In the genomic region with DNA sequence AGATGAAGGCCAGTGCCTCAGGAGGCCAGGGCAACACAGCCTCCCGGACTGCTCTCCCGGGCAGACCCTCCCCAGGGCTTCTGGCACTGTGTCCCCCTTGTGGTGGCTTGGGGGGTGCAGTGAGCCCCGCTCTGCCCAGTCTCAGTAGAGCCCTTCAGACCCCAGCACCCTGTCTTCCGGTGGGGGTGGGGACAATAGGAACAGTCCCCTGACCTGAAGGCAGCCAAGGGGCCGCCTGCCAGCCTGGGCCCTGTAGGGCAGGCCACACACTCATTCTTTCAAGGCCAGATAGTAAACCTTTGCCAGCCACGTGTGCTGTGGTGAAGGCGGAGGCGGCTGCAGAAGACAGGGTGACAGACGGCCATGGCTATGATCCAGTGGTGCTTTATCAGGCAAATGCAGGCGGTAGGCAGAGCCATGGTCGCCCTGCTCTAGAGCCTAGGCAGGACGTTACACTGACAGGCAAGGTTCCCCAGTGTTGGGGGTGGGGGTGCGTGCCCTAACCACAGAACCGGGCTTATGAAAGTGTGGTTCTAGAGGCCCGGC, we compare ENCODE assay signal across 17 cellular contexts. TPM values are rescaled to one million over a fixed set of nuclear protein-coding genes. Genes with fewer than 3 reads are reported as not detected.
DNase-seq lines count a peak whose midpoint lies in the region; ATAC-seq, FAIRE-seq and TF ChIP-seq lines count a peak whose summit lies in the region.
"Had no signal": no experiment of that assay in that cellular context is flagged by ENCODE, and none has a peak within 500 bp of the region (broad histone marks: within the 10 kb centered on the region; RNA-seq: fewer than 3 reads in every experiment).

No MANE protein-coding gene starts in this region.

- H4K20me1 ChIP-seq in IMR-90 (ENCODE audit: insufficient read depth, low read length) = peaks cover 17% of the 10 kb centered on the region
- H4K20me1 ChIP-seq in K562 (replicated peaks; ENCODE audit: control insufficient read depth, insufficient read depth, low read length) = no peaks in the 10 kb centered on the region

- H3K4me1 ChIP-seq in IMR-90 (ENCODE audit: control insufficient read depth, insufficient read depth, low read length) (no peaks in the 10 kb centered on the region), K562 (replicated peaks in 1 of 2; ENCODE audit: control insufficient read depth in 2 of 2, insufficient read depth in 2 of 2, low read length in 2 of 2) (peaks cover 10 to 43% of the 10 kb centered on the region in 2 experiments; a peak in 4 of 5 replicates), left ventricle myocardium inferior (peaks cover 57% of the 10 kb centered on the region)
- H3K4me1 ChIP-seq: SJSA1 had no signal

- H2AK9ac ChIP-seq in IMR-90 (replicated peaks; ENCODE audit: low read depth, low read length, poor library complexity) = peak overlapping the region; percentile 3

- no peaks in the 10 kb centered on the region for H3K27me3 Mint-ChIP-seq in activated naive CD4-positive, alpha-beta T cell treated with anti-CD3 and anti-CD28 coated beads for 36 hours (ENCODE audit: low read depth)

- H3K9me3 ChIP-seq in IMR-90 (ENCODE audit: control insufficient read depth, insufficient read depth, low read length) = no peaks in the 10 kb centered on the region
- H3K9me3 ChIP-seq in K562 (replicated peaks; ENCODE audit: control insufficient read depth, insufficient read depth, low read depth, low read length) = no peaks in the 10 kb centered on the region
- no peaks in the 10 kb centered on the region for H3K9me3 ChIP-seq in left ventricle myocardium inferior (replicated peaks)
- H3K9me3 ChIP-seq: SJSA1, tibial artery had no signal

- H3K4me2 ChIP-seq in IMR-90 (ENCODE audit: low read depth, low read length) (no peak overlapping the region), K562 (ENCODE audit: insufficient read depth, low read length) (peak overlapping the region; percentile 37)

- TF ChIP-seq EP300 in K562 (IDR thresholded peaks at IDR 0.05; ENCODE audit: low read length) = peak; percentile 36; the same call in 1 of the 2 replicates

- H3K4ac ChIP-seq in IMR-90 (ENCODE audit: low read depth, low read length) = no peak overlapping the region

- POLR2A ChIA-PET in IMR-90 (lab: Charles Lee; ENCODE audit: unreplicated experiment) = no interaction called here
- POLR2A ChIA-PET in K562 (lab: Yijun Ruan, JAX) = interaction anchor here (0.6 kb wide), 1 partner anchor 8 kb away, joined by 3 read pairs; no protein-coding TSS in a partner anchor

- dilution Hi-C loops in IMR-90 (cut with HindIII; ENCODE audit: low sequenced_read_pairs, unreplicated experiment) = no loop called here

- H3K27ac ChIP-seq in IMR-90 (ENCODE audit: insufficient read depth, low read length) = no peak overlapping the region
- no peak overlapping the region; the same call in 1 of the 3 replicates for H3K27ac ChIP-seq in K562 (ENCODE audit: extremely low read depth, low read depth, low read length)
- peak overlapping the region; percentile 68 for H3K27ac ChIP-seq in left ventricle myocardium inferior (replicated peaks)
- H3K27ac ChIP-seq in temporal lobe (ENCODE audit: low read depth, low read length) = peak overlapping the region; percentile 3
- H3K27ac ChIP-seq: SJSA1 had no signal

- no peak overlapping the region for H3K56ac ChIP-seq in IMR-90 (ENCODE audit: extremely low read depth, insufficient read depth, low read length)

- peak; percentile 93 for FAIRE-seq in K562 (lab: Jason Lieb, UNC)
- FAIRE-seq: GM19239, islet of Langerhans had no signal

- H3K18ac ChIP-seq in IMR-90 (ENCODE audit: low read depth, low read length) = no peak overlapping the region

- H3K4me1 Mint-ChIP-seq in activated naive CD4-positive, alpha-beta T cell treated with anti-CD3 and anti-CD28 coated beads for 36 hours (ENCODE audit: low read depth) = no peaks in the 10 kb centered on the region

- H3K79me2 ChIP-seq in K562 (ENCODE audit: control insufficient read depth, insufficient read depth, low read length) = no peaks in the 10 kb centered on the region; the same call in 1 of the 3 replicates

- in situ Hi-C loops in IMR-90 (cut with MboI; ENCODE audit: low sequenced_read_pairs) = no loop called here
- in situ Hi-C loops in K562 (cut with MboI) = no loop called here

- BruUV-seq in IMR-90 (replicated peaks; lab: Mats Ljungman, UMichigan) (no TSS peak), K562 (replicated peaks; lab: Mats Ljungman, UMichigan) (no TSS peak)

- 93% methylated on average over 10 of the region's 15 CpGs; no CpG with 5 or more reads in 1 of the 2 experiments for WGBS in IMR-90 (ENCODE audit: extremely low coverage in 2 of 2, insufficient read length in 1 of 2), 2 experiments
- 20% methylated on average over 15 of the region's 15 CpGs for WGBS in K562 (ENCODE audit: insufficient coverage, low coverage, missing lambda C conversion rate)

- no peak overlapping the region for H2BK5ac ChIP-seq in IMR-90 (ENCODE audit: low read depth, low read length, poor library complexity, severe bottlenecking)

- TF ChIP-seq POLR2A in IMR-90 (IDR thresholded peaks at IDR 0.05; ENCODE audit: low read depth, low read length) = no peak
- TF ChIP-seq POLR2A in K562 (conservative IDR thresholded peaks at IDR 0.05) = no peak

- no peak overlapping the region for H4K8ac ChIP-seq in IMR-90 (ENCODE audit: low read depth in 2 of 2, low read length in 2 of 2)

- H3K27ac Mint-ChIP-seq in activated naive CD4-positive, alpha-beta T cell treated with anti-CD3 and anti-CD28 coated beads for 36 hours = no peak overlapping the region
- H3K27ac Mint-ChIP-seq: activated T-helper 1 cell treated with anti-CD3 and anti-CD28 coated beads, Interleukin-12 subunit alpha, Interleukin-12 subunit beta, Interleukin-2, Interleukin-4 antibody, amounts not matched to agents 30 ng/mL and 10 ng/mL and 1 ng/mL, durations not matched to agents 14 hours and 24 hours and 36 hours had no signal

- H2BK15ac ChIP-seq in IMR-90 (ENCODE audit: low read depth, low read length) = no peak overlapping the region

- H3K9me3 Mint-ChIP-seq in activated naive CD4-positive, alpha-beta T cell treated with anti-CD3 and anti-CD28 coated beads for 36 hours = no peaks in the 10 kb centered on the region
- H3K9me3 Mint-ChIP-seq: activated T-helper 1 cell treated with anti-CD3 and anti-CD28 coated beads, Interleukin-12 subunit alpha, Interleukin-12 subunit beta, Interleukin-2, Interleukin-4 antibody, amounts not matched to agents 30 ng/mL and 10 ng/mL and 1 ng/mL, durations not matched to agents 14 hours and 24 hours and 36 hours had no signal

- H2BK20ac ChIP-seq in IMR-90 (ENCODE audit: low read depth, low read length) = no peak overlapping the region

- DNase-seq in IMR-90 (no peak), K562 (ENCODE audit: extremely low read depth in 1 of 4, low spot score in 3 of 4) (peak; percentile 44 to 81 (median 62)), left ventricle myocardium inferior (peak; percentile 71), T-helper 2 cell (no peak)
- DNase-seq in activated naive CD4-positive, alpha-beta T cell treated with anti-CD3 and anti-CD28 coated beads for 36 hours = no peak
- no peak for DNase-seq in activated effector memory CD4-positive, alpha-beta T cell treated with Interleukin-2 at 50 U/mL for 16 hours
- DNase-seq: activated CD4-positive, CD25-positive, alpha-beta regulatory T cell; central memory CD4-positive, alpha-beta T cell; GOT3; NCI-H2029; NCI-H82 had no signal

- H3K9ac ChIP-seq in IMR-90 (ENCODE audit: low read depth, low read length) (no peak overlapping the region), K562 (ENCODE audit: insufficient read depth in 1 of 2, low read depth in 2 of 2, low read length in 2 of 2) (peak overlapping the region in 1 of 2 experiments; percentile 81; a peak in 3 of 4 replicates)

- H2AFZ ChIP-seq in IMR-90 (replicated peaks; ENCODE audit: low read length, poor library complexity) = no peak overlapping the region
- no peak overlapping the region for H2AFZ ChIP-seq in K562 (ENCODE audit: low read depth, low read length)

- H4K5ac ChIP-seq in IMR-90 (ENCODE audit: low read depth, low read length) = no peak overlapping the region

- intact Hi-C loops in IMR-90 (cut with micrococcal nuclease) = no loop called here
- intact Hi-C loops in K562 (cut with micrococcal nuclease) = no loop called here
- intact Hi-C loops in left ventricle myocardium inferior (cut with micrococcal nuclease) = no loop called here
- intact Hi-C loops in activated naive CD4-positive, alpha-beta T cell treated with anti-CD3 and anti-CD28 coated beads for 36 hours (cut with micrococcal nuclease) = no loop called here

- H3K79me1 ChIP-seq in IMR-90 (ENCODE audit: low read depth in 1 of 2, low read length in 2 of 2) = peaks cover 8 to 12% of the 10 kb centered on the region in 2 experiments

- H3K9me1 ChIP-seq in IMR-90 (ENCODE audit: insufficient read depth, low read length) (no peaks in the 10 kb centered on the region), K562 (ENCODE audit: control insufficient read depth, insufficient read depth, low read length) (no peaks in the 10 kb centered on the region)

- H3K27me3 ChIP-seq in IMR-90 (ENCODE audit: control insufficient read depth, insufficient read depth, low read length) = no peaks in the 10 kb centered on the region
- H3K27me3 ChIP-seq in K562 (ENCODE audit: control insufficient read depth in 2 of 2, insufficient read depth in 2 of 2, low read length in 2 of 2) = no peaks in the 10 kb centered on the region
- no peaks in the 10 kb centered on the region for H3K27me3 ChIP-seq in left ventricle myocardium inferior (ENCODE audit: low read depth)
- H3K27me3 ChIP-seq: SJSA1, tibial artery had no signal

- TF ChIP-seq CTCF in IMR-90 (conservative IDR thresholded peaks at IDR 0.05; ENCODE audit: low read depth, low read length) = no peak
- peak in 1 of 3 experiments; percentile 35; a peak in 1 of 6 replicates for TF ChIP-seq CTCF in K562 (IDR thresholded peaks at IDR 0.05 in 2 of 3, conservative IDR thresholded peaks at IDR 0.05 in 1 of 3; ENCODE audit: insufficient read depth in 2 of 3, low read depth in 1 of 3, low read length in 3 of 3)
- peak; percentile 25 for TF ChIP-seq CTCF in left ventricle myocardium inferior (IDR thresholded peaks at IDR 0.05; ENCODE audit: borderline replicate concordance)

- H3K36me3 Mint-ChIP-seq in activated naive CD4-positive, alpha-beta T cell treated with anti-CD3 and anti-CD28 coated beads for 36 hours (ENCODE audit: low read depth) = peaks cover 2% of the 10 kb centered on the region

- H3K14ac ChIP-seq in IMR-90 (replicated peaks; ENCODE audit: low read depth, low read length) = no peak overlapping the region

- H3K4me3 Mint-ChIP-seq in activated naive CD4-positive, alpha-beta T cell treated with anti-CD3 and anti-CD28 coated beads for 36 hours = no peak overlapping the region
- H3K4me3 Mint-ChIP-seq: activated T-helper 1 cell treated with anti-CD3 and anti-CD28 coated beads, Interleukin-12 subunit alpha, Interleukin-12 subunit beta, Interleukin-2, Interleukin-4 antibody, amounts not matched to agents 30 ng/mL and 10 ng/mL and 1 ng/mL, durations not matched to agents 14 hours and 24 hours and 36 hours had no signal

- H3K4me3 ChIP-seq in IMR-90 (ENCODE audit: insufficient read depth, low read depth, low read length) = no peak overlapping the region
- no peak overlapping the region for H3K4me3 ChIP-seq in K562
- no peak overlapping the region for H3K4me3 ChIP-seq in left ventricle myocardium inferior
- H3K4me3 ChIP-seq: SJSA1, tibial artery had no signal

- H4K91ac ChIP-seq in IMR-90 (ENCODE audit: insufficient read depth, low read depth, low read length) = no peak overlapping the region

- TF ChIP-seq RAD21 in IMR-90 (IDR thresholded peaks at IDR 0.05; ENCODE audit: low read length) = no peak
- no peak for TF ChIP-seq RAD21 in K562 (CRISPR knock-in tag; conservative IDR thresholded peaks at IDR 0.05 in 1 of 2, IDR thresholded peaks at IDR 0.05 in 1 of 2)

- H3K36me3 ChIP-seq in IMR-90 (ENCODE audit: control insufficient read depth, insufficient read depth, low read length) (peaks cover 56% of the 10 kb centered on the region), K562 (ENCODE audit: control insufficient read depth, insufficient read depth, low read length) (peaks cover 61% of the 10 kb centered on the region; the same call in 2 of the 3 replicates), left ventricle myocardium inferior (peaks cover 65% of the 10 kb centered on the region)

- no peak overlapping the region for H2AK5ac ChIP-seq in IMR-90 (ENCODE audit: low read depth, low read length)

- CTCF ChIA-PET in IMR-90 (lab: Yijun Ruan, JAX) = no interaction called here
- CTCF ChIA-PET in K562 (lab: Yijun Ruan, JAX; ENCODE audit: low intra/inter-chr PET ratio) = no interaction called here
- CTCF ChIA-PET in activated naive CD4-positive, alpha-beta T cell treated with anti-CD3 and anti-CD28 coated beads for 36 hours (lab: Charles Lee) = no interaction called here

- ATAC-seq in IMR-90 (ENCODE audit: low read depth) (no peak), K562 (peak; percentile 87)

- H2BK120ac ChIP-seq in IMR-90 (ENCODE audit: low read depth, low read length) = no peak overlapping the region

- no peak overlapping the region for H3K23ac ChIP-seq in IMR-90 (ENCODE audit: low read depth, low read length)

RNA-seq across cellular contexts. Expression of a gene that starts 15.0 kb away (rescaled TPM):
- total RNA-seq in IMR-90 (2012; rRNA removed) = 41.2 and 41.4 TPM in 2 replicates
- 89.2 and 93.4 TPM in 2 replicates for polyA plus RNA-seq in IMR-90 (2012; rRNA removed)
- polyA plus RNA-seq in IMR-90 (2012; cell fraction: cytosol; rRNA removed) = 107 and 145 TPM in 2 replicates
- 83.4 and 98.8 TPM in 2 replicates for polyA plus RNA-seq in IMR-90 (2012; cell fraction: nucleus; rRNA removed; ENCODE audit: low replicate concordance)
- total RNA-seq in K562 (2011; cell fraction: chromatin; rRNA removed; ENCODE audit: low replicate concordance) = 79.0 and 151 TPM in 2 replicates
- 69.2 and 87.8 TPM in 2 replicates for total RNA-seq in K562 (2011; cell fraction: nucleolus; rRNA removed)
- 66.9 and 68.4 TPM in 2 replicates for total RNA-seq in K562 (2011; cell fraction: nucleoplasm; rRNA removed)
- 16.3 and 21.1 TPM in 2 replicates for total RNA-seq in K562 (2014; rRNA removed)
- 9.9 and 11.8 TPM in 2 replicates for total RNA-seq in K562 (2014; rRNA removed; fragmentation: Illumina TruSeq; extraction: Trizol)
- total RNA-seq in K562 (2015; rRNA removed; fragmentation: Illumina TruSeq; extraction: Trizol) = 15.0 and 15.6 TPM in 2 replicates
- total RNA-seq in K562 (2021) = 17.1 and 18.0 TPM in 2 replicates
- polyA plus RNA-seq in K562 (2011; rRNA removed) = 23.1 and 24.3 TPM in 2 replicates
- 27.7 and 35.5 TPM in 2 replicates for polyA plus RNA-seq in K562 (2011; cell fraction: cytosol; rRNA removed)
- 44.1 and 51.8 TPM in 2 replicates for polyA plus RNA-seq in K562 (2011; cell fraction: nucleus; rRNA removed)
- polyA plus RNA-seq in K562 (2012) = 15.8 and 16.8 TPM in 2 replicates
- 11.9 and 14.4 TPM in 2 replicates for polyA plus RNA-seq in K562 (2014; fragmentation: Illumina TruSeq; extraction: Trizol)
- polyA plus RNA-seq in K562 (2014; fragmentation: Nextera tagmentation; extraction: Ambion mirVana) = 1 to 10 TPM in 1 of 2 experiments, under 1 TPM in 1; 0.90 to 2.8 TPM
- 23.1 and 25.5 TPM in 2 replicates for polyA plus RNA-seq in K562 (2014; rRNA removed)
- polyA minus RNA-seq in K562 (2011; rRNA and poly(A)+ RNA removed) = 9.3 and 9.5 TPM in 2 replicates
- polyA minus RNA-seq in K562 (2011; cell fraction: cytosol; rRNA and poly(A)+ RNA removed) = 17.4 and 20.7 TPM in 2 replicates
- 16.2 and 17.8 TPM in 2 replicates for polyA minus RNA-seq in K562 (2011; cell fraction: nucleus; rRNA and poly(A)+ RNA removed)
- 50.5 TPM for total RNA-seq in left ventricle myocardium inferior
- total RNA-seq in temporal lobe = 29.0 TPM
- 10 to 100 TPM in 1 of 2 experiments, 1 to 10 TPM in 1; 9.1 to 10.4 TPM for total RNA-seq in activated naive CD4-positive, alpha-beta T cell treated with anti-CD3 and anti-CD28 coated beads for 36 hours

RNA-seq across cellular contexts. Expression of a gene that starts 15.3 kb away (rescaled TPM):
- total RNA-seq in IMR-90 (2012; rRNA removed) = 7.5 and 8.1 TPM in 2 replicates
- polyA plus RNA-seq in IMR-90 (2012; rRNA removed) = 9.0 and 9.5 TPM in 2 replicates
- 5.3 and 5.5 TPM in 2 replicates for polyA plus RNA-seq in IMR-90 (2012; cell fraction: cytosol; rRNA removed)
- polyA plus RNA-seq in IMR-90 (2012; cell fraction: nucleus; rRNA removed; ENCODE audit: low replicate concordance) = 29.9 and 33.1 TPM in 2 replicates
- total RNA-seq in K562 (2011; cell fraction: chromatin; rRNA removed; ENCODE audit: low replicate concordance) = 101 and 113 TPM in 2 replicates
- total RNA-seq in K562 (2011; cell fraction: nucleolus; rRNA removed) = 61.2 and 62.1 TPM in 2 replicates
- total RNA-seq in K562 (2011; cell fraction: nucleoplasm; rRNA removed) = 38.5 and 51.0 TPM in 2 replicates
- total RNA-seq in K562 (2014; rRNA removed) = 46.1 and 54.1 TPM in 2 replicates
- total RNA-seq in K562 (2014; rRNA removed; fragmentation: Illumina TruSeq; extraction: Trizol) = 30.2 TPM in 2 replicates
- 25.7 and 30.3 TPM in 2 replicates for total RNA-seq in K562 (2015; rRNA removed; fragmentation: Illumina TruSeq; extraction: Trizol)
- total RNA-seq in K562 (2021) = 38.2 and 41.3 TPM in 2 replicates
- 19.0 and 24.3 TPM in 2 replicates for polyA plus RNA-seq in K562 (2011; rRNA removed)
- polyA plus RNA-seq in K562 (2011; cell fraction: cytosol; rRNA removed) = 25.1 and 35.1 TPM in 2 replicates
- polyA plus RNA-seq in K562 (2011; cell fraction: nucleus; rRNA removed) = 39.2 and 66.6 TPM in 2 replicates
- polyA plus RNA-seq in K562 (2012) = 27.2 and 37.1 TPM in 2 replicates
- 44.5 and 59.3 TPM in 2 replicates for polyA plus RNA-seq in K562 (2014; fragmentation: Illumina TruSeq; extraction: Trizol)
- under 1 TPM; 0.34 to 0.38 TPM for polyA plus RNA-seq in K562 (2014; fragmentation: Nextera tagmentation; extraction: Ambion mirVana)
- polyA plus RNA-seq in K562 (2014; rRNA removed) = 39.9 and 44.1 TPM in 2 replicates
- polyA minus RNA-seq in K562 (2011; rRNA and poly(A)+ RNA removed) = 15.4 and 24.3 TPM in 2 replicates
- 17.7 and 17.8 TPM in 2 replicates for polyA minus RNA-seq in K562 (2011; cell fraction: cytosol; rRNA and poly(A)+ RNA removed)
- polyA minus RNA-seq in K562 (2011; cell fraction: nucleus; rRNA and poly(A)+ RNA removed) = 19.2 and 19.5 TPM in 2 replicates
- 4.1 TPM for total RNA-seq in left ventricle myocardium inferior
- 5.7 TPM for total RNA-seq in temporal lobe
- 10 to 100 TPM; 49.0 to 50.4 TPM for total RNA-seq in activated naive CD4-positive, alpha-beta T cell treated with anti-CD3 and anti-CD28 coated beads for 36 hours

Comparison
In these comparisons a context has a peak if more than half of its experiments do, and no peak if none do; other contexts are left out.
1. DNase-seq: peak in K562 (4 of 4) and left ventricle myocardium inferior (single experiment); none in IMR-90 (single experiment), T-helper 2 cell (0 of 5), activated naive CD4-positive, alpha-beta T cell treated with anti-CD3 and anti-CD28 coated beads for 36 hours (single experiment) and activated effector memory CD4-positive, alpha-beta T cell treated with Interleukin-2 at 50 U/mL for 16 hours (single experiment).
2. H3K27ac ChIP-seq: peak in left ventricle myocardium inferior (single experiment) and temporal lobe (single experiment); none in IMR-90 (single experiment) and K562 (single experiment).